26 cellular contexts compared by ENCODE assay signal in the genomic region with DNA sequence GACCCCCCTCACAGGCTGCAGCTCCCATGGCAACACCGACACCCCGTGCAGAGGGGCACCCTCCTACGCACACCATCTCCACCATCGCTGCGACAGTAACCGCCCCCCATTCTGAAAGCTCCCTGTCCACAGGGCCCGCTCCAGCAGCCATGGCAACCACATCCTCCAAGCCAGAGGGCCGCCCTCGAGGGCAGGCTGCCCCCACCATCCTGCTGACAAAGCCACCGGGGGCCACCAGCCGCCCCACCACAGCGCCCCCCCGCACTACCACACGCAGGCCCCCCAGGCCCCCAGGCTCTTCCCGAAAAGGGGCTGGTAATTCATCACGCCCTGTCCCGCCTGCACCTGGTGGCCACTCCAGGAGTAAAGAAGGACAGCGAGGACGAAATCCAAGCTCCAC. TPM values are rescaled to one million over a fixed set of nuclear protein-coding genes. Genes with fewer than 3 reads are reported as not detected.
A peak's percentile ranks its signal among the peaks of the same experiment; 100 is the strongest.
DNase-seq lines count a peak whose midpoint lies in the region; ATAC-seq and TF ChIP-seq lines count a peak whose summit lies in the region.
"Had no signal": no experiment of that assay in that cellular context is flagged by ENCODE, and none has a peak within 500 bp of the region (broad histone marks: within the 10 kb centered on the region; RNA-seq: fewer than 3 reads in every experiment).

No MANE protein-coding gene starts in this region.

- H3K27me3 ChIP-seq in BE2C (no peaks in the 10 kb centered on the region), H7 (ENCODE audit: control insufficient read depth, insufficient read depth, low read length) (no peaks in the 10 kb centered on the region), dorsolateral prefrontal cortex (no peaks in the 10 kb centered on the region), ovary (no peaks in the 10 kb centered on the region)
- no peaks in the 10 kb centered on the region for H3K27me3 ChIP-seq in CD8-positive, alpha-beta memory T cell (ENCODE audit: insufficient read depth, low read length, poor library complexity, severe bottlenecking)
- H3K27me3 ChIP-seq: BLaER1 treated with 17β-estradiol and CSF1 and Interleukin-3, amounts not matched to agents 10 nM and 100 nM had no signal

- H3K4me3 ChIP-seq in BE2C (ENCODE audit: low read depth, low read length): no peak overlapping the region
- H3K4me3 ChIP-seq in H7 (ENCODE audit: insufficient read depth, low read depth, low read length): no peak overlapping the region
- peak overlapping the region in 9 of 59 donors; percentile 4 to 30 (median 18) for H3K4me3 ChIP-seq in dorsolateral prefrontal cortex
- H3K4me3 ChIP-seq in CD8-positive, alpha-beta memory T cell (ENCODE audit: low read length): no peak overlapping the region
- no peak overlapping the region for H3K4me3 ChIP-seq in ovary
- H3K4me3 ChIP-seq: BLaER1 treated with 17β-estradiol and CSF1 and Interleukin-3, amounts not matched to agents 10 nM and 100 nM; GM12878 had no signal

- no peak for TF ChIP-seq EP300 in ovary (IDR thresholded peaks at IDR 0.05)

- WGBS in ovary, 3 donors: 93 to 94% (median 94%) methylated on average over 19 of the region's 19 CpGs

- H3K36me3 Mint-ChIP-seq in activated T-helper 17 cell treated with anti-CD3 and anti-CD28 coated beads, Interleukin-2, amount 50 U/mL, for 72 hours (ENCODE audit: low read depth): no peaks in the 10 kb centered on the region
- H3K36me3 Mint-ChIP-seq in CD8-positive, alpha-beta memory T cell: no peaks in the 10 kb centered on the region
- H3K36me3 Mint-ChIP-seq: CD8-positive, alpha-beta T cell had no signal

- CTCF ChIA-PET in CD8-positive, alpha-beta memory T cell (lab: Charles Lee): no interaction called here

- H3K27ac ChIP-seq in dorsolateral prefrontal cortex: peak overlapping the region in 44 of 59 donors; percentile 12 to 88 (median 65)
- no peak overlapping the region for H3K27ac ChIP-seq in CD8-positive, alpha-beta memory T cell (ENCODE audit: low read depth, low read length)
- no peak overlapping the region for H3K27ac ChIP-seq in ovary
- H3K27ac ChIP-seq: BLaER1 treated with 17β-estradiol and CSF1 and Interleukin-3, amounts not matched to agents 10 nM and 100 nM; C4-2B had no signal

- DNase-seq in BE2C (peak; percentile 10), H7 (peak; percentile 23), dorsolateral prefrontal cortex (no peak), ovary (no peak)
- DNase-seq in CD8-positive, alpha-beta memory T cell: no peak
- DNase-seq: 8988T; ACHN; CD4-positive, alpha-beta T cell; CD8-positive, alpha-beta T cell; COR-L47; DMS 273 treated with DMSO at 0.1 percent for 48 hours; DMS153; DMS53; DMS79; DND-41; EL; GDM1 had no signal

- no peaks in the 10 kb centered on the region for H3K27me3 Mint-ChIP-seq in activated T-helper 17 cell treated with anti-CD3 and anti-CD28 coated beads, Interleukin-2, amount 50 U/mL, for 72 hours
- H3K27me3 Mint-ChIP-seq in CD8-positive, alpha-beta memory T cell: peaks cover 0 to 2% of the 10 kb centered on the region in 2 donors
- H3K27me3 Mint-ChIP-seq: CD4-positive, alpha-beta T cell had no signal

- H3K9me3 ChIP-seq in BE2C (no peaks in the 10 kb centered on the region), ovary (no peaks in the 10 kb centered on the region)
- no peaks in the 10 kb centered on the region for H3K9me3 ChIP-seq in CD8-positive, alpha-beta memory T cell (ENCODE audit: low read length)
- H3K9me3 ChIP-seq: BLaER1 treated with 17β-estradiol and CSF1 and Interleukin-3, amounts not matched to agents 10 nM and 100 nM had no signal

- no peaks in the 10 kb centered on the region for H3K9me3 Mint-ChIP-seq in activated T-helper 17 cell treated with anti-CD3 and anti-CD28 coated beads, Interleukin-2, amount 50 U/mL, for 72 hours
- no peaks in the 10 kb centered on the region for H3K9me3 Mint-ChIP-seq in CD8-positive, alpha-beta memory T cell
- H3K9me3 Mint-ChIP-seq: CD4-positive, alpha-beta T cell; CD8-positive, alpha-beta T cell had no signal

- no peak for TF ChIP-seq POLR2A in ovary (IDR thresholded peaks at IDR 0.05)

- H3K36me3 ChIP-seq in BE2C: peaks cover 20% of the 10 kb centered on the region
- no peaks in the 10 kb centered on the region; the same call in 1 of the 2 replicates for H3K36me3 ChIP-seq in H7 (replicated peaks; ENCODE audit: control insufficient read depth, insufficient read depth, low read length)
- no peaks in the 10 kb centered on the region for H3K36me3 ChIP-seq in CD8-positive, alpha-beta memory T cell (ENCODE audit: insufficient read depth, low read length)
- H3K36me3 ChIP-seq in ovary: no peaks in the 10 kb centered on the region
- H3K36me3 ChIP-seq: BLaER1 treated with 17β-estradiol and CSF1 and Interleukin-3, amounts not matched to agents 10 nM and 100 nM had no signal

- no peak for ATAC-seq in activated T-helper 17 cell treated with anti-CD3 and anti-CD28 coated beads, Interleukin-2, amount 50 U/mL, for 72 hours (replicated peaks)
- ATAC-seq: CD8-positive, alpha-beta T cell; GM12878 had no signal

- no peak overlapping the region for H3K27ac Mint-ChIP-seq in activated T-helper 17 cell treated with anti-CD3 and anti-CD28 coated beads, Interleukin-2, amount 50 U/mL, for 72 hours
- no peak overlapping the region for H3K27ac Mint-ChIP-seq in CD8-positive, alpha-beta memory T cell
- H3K27ac Mint-ChIP-seq: CD4-positive, alpha-beta T cell; CD8-positive, alpha-beta T cell had no signal

- H3K4me3 Mint-ChIP-seq in activated T-helper 17 cell treated with anti-CD3 and anti-CD28 coated beads, Interleukin-2, amount 50 U/mL, for 72 hours: no peak overlapping the region
- no peak overlapping the region for H3K4me3 Mint-ChIP-seq in CD8-positive, alpha-beta memory T cell
- H3K4me3 Mint-ChIP-seq: CD4-positive, alpha-beta T cell; CD8-positive, alpha-beta T cell had no signal

- H3K4me1 ChIP-seq in BE2C (peaks cover 33% of the 10 kb centered on the region), ovary (ENCODE audit: insufficient read depth) (peaks cover 2% of the 10 kb centered on the region)
- H3K4me1 ChIP-seq in CD8-positive, alpha-beta memory T cell (ENCODE audit: insufficient read depth, low read length): no peaks in the 10 kb centered on the region

- POLR2A ChIA-PET in CD8-positive, alpha-beta memory T cell (lab: Charles Lee): no interaction called here

- TF ChIP-seq CTCF in BE2C (IDR thresholded peaks at IDR 0.05; ENCODE audit: low read depth, low read length) (no peak), dorsolateral prefrontal cortex (IDR thresholded peaks at IDR 0.05 in 54 of 56, conservative IDR thresholded peaks at IDR 0.05 in 2 of 56; ENCODE audit: low read depth in 1 of 56, partially characterized antibody in 56 of 56) (no peak), ovary (IDR thresholded peaks at IDR 0.05) (no peak)

- intact Hi-C loops in dorsolateral prefrontal cortex (cut with DNase I) (loop anchor here (5.0 to 10.0 kb wide), 3 partner anchors 648 to 845 kb away; a partner anchor contains a TSS), ovary (cut with DNase I) (no loop called here)

- H3K4me1 Mint-ChIP-seq in activated T-helper 17 cell treated with anti-CD3 and anti-CD28 coated beads, Interleukin-2, amount 50 U/mL, for 72 hours: no peaks in the 10 kb centered on the region
- H3K4me1 Mint-ChIP-seq in CD8-positive, alpha-beta memory T cell: no peaks in the 10 kb centered on the region

RNA-seq across cellular contexts. Expression of a gene that starts 19.9 kb away (rescaled TPM):
- polyA plus RNA-seq in BE2C (2012; ENCODE audit: insufficient read depth, insufficient read length, low read depth): not detected
- total RNA-seq in H7 (2014; rRNA removed; shearing (Covaris generic)): not detected in 2 replicates
- total RNA-seq in dorsolateral prefrontal cortex: 1 to 10 TPM in 19 of 120 experiments, under 1 TPM in 4, not detected in 97; 0.69 to 3.3 (median 1.4) TPM
- total RNA-seq in activated T-helper 17 cell treated with anti-CD3 and anti-CD28 coated beads, Interleukin-2, amount 50 U/mL, for 72 hours: 1 to 10 TPM in 1 of 2 donors, not detected in 1; 1.0 TPM
- not detected for total RNA-seq in CD8-positive, alpha-beta memory T cell
- 0.82 TPM for polyA plus RNA-seq in CD8-positive, alpha-beta memory T cell
- total RNA-seq in ovary: not detected
- not detected for polyA plus RNA-seq in ovary
- total RNA-seq: A673; CD4-positive, alpha-beta T cell; CD8-positive, alpha-beta T cell; Daoy; G401 had no signal
- polyA plus RNA-seq: AG04450, BJ had no signal

Comparison
In these comparisons a context has a peak if more than half of its experiments do, and no peak if none do; other contexts are left out.
1. DNase-seq: peak in BE2C (single experiment) and H7 (single experiment); none in dorsolateral prefrontal cortex (0 of 10), CD8-positive, alpha-beta memory T cell (0 of 5) and ovary (0 of 5).
2. H3K27ac ChIP-seq: peak in dorsolateral prefrontal cortex (44 of 59); none in CD8-positive, alpha-beta memory T cell (single experiment) and ovary (0 of 2).
3. intact Hi-C loops: an anchor here in dorsolateral prefrontal cortex (5.0 to 10.0 kb wide); none called in ovary.